ENCODE assay signal across 8 cellular contexts in genomic region chr10:62732841-62733653, GRCh38.
A peak's percentile ranks its signal among the peaks of the same experiment; 100 is the strongest.
DNase-seq lines count a peak whose midpoint lies in the region; ATAC-seq lines count a peak whose summit lies in the region.

No MANE protein-coding gene starts in this region.

- H3K9me3 ChIP-seq in GM23248 (ENCODE audit: low read depth) (no peaks in the 10 kb centered on the region), MG63 (no peaks in the 10 kb centered on the region)

- peak overlapping the region; percentile 10 for H3K4me2 ChIP-seq in GM23248 (ENCODE audit: unreplicated experiment)

- no peak overlapping the region for H3K4me3 Mint-ChIP-seq in activated T-cell treated with anti-CD3 and anti-CD28 coated beads, Interleukin-2, amount 50 U/mL, for 72 hours

- no peaks in the 10 kb centered on the region for H3K9me3 Mint-ChIP-seq in activated T-cell treated with anti-CD3 and anti-CD28 coated beads, Interleukin-2, amount 50 U/mL, for 72 hours

- peaks cover 25% of the 10 kb centered on the region for H3K4me1 ChIP-seq in GM23248 (ENCODE audit: insufficient read depth)

- H3K4me1 Mint-ChIP-seq in activated T-cell treated with anti-CD3 and anti-CD28 coated beads, Interleukin-2, amount 50 U/mL, for 72 hours (ENCODE audit: low read depth): peaks cover 21% of the 10 kb centered on the region

- peak overlapping the region; percentile 79 for H3K27ac Mint-ChIP-seq in activated T-cell treated with anti-CD3 and anti-CD28 coated beads, Interleukin-2, amount 50 U/mL, for 72 hours

- peak; percentile 45 for DNase-seq in GM04503 (ENCODE audit: low read depth)
- DNase-seq in GM23248: peak; percentile 74
- peak; percentile 10 for DNase-seq in MG63
- peak; percentile 68 to 78 for DNase-seq in activated T-cell treated with anti-CD3 and anti-CD28 coated beads, Interleukin-2, amount 50 U/mL, for 72 hours
- peak; percentile 95 for DNase-seq in renal cortical epithelial cell (ENCODE audit: low read depth)
- no peak for DNase-seq in NCI-H2029 (lab: John Stamatoyannopoulos, UW)
- no peak for DNase-seq in SHP77 (lab: John Stamatoyannopoulos, UW)
- no peak for DNase-seq in NCI-H2171 (lab: John Stamatoyannopoulos, UW)

- no peaks in the 10 kb centered on the region for H3K27me3 Mint-ChIP-seq in activated T-cell treated with anti-CD3 and anti-CD28 coated beads, Interleukin-2, amount 50 U/mL, for 72 hours (ENCODE audit: low read depth)

- WGBS in GM23248 (ENCODE audit: low coverage in 1 of 2, low lambda C conversion rate in 2 of 2, missing lambda C conversion rate in 2 of 2), 2 experiments: 31 to 33% methylated on average over 7 of the region's 7 CpGs

- H3K9me2 ChIP-seq in GM23248 (ENCODE audit: insufficient read depth): no peaks in the 10 kb centered on the region

- no peak overlapping the region for H3K9ac ChIP-seq in GM23248

- H3K79me2 ChIP-seq in GM23248 (ENCODE audit: insufficient read depth): no peaks in the 10 kb centered on the region

- in situ Hi-C loops in GM23248 (cut with MboI): no loop called here

- H3K27ac ChIP-seq in GM23248: no peak overlapping the region

- H3K4me3 ChIP-seq in GM23248 (no peak overlapping the region), MG63 (no peak overlapping the region)

- H3K36me3 Mint-ChIP-seq in activated T-cell treated with anti-CD3 and anti-CD28 coated beads, Interleukin-2, amount 50 U/mL, for 72 hours (ENCODE audit: insufficient read depth in 2 of 2): no peaks in the 10 kb centered on the region

- H2AFZ ChIP-seq in GM23248: no peak overlapping the region

- peak; percentile 89 to 91 for ATAC-seq in activated T-cell treated with anti-CD3 and anti-CD28 coated beads, Interleukin-2, amount 50 U/mL, for 72 hours (replicated peaks in 1 of 2)

- H4K20me1 ChIP-seq in GM23248 (ENCODE audit: insufficient read depth): no peaks in the 10 kb centered on the region

- no peaks in the 10 kb centered on the region for H3K36me3 ChIP-seq in GM23248 (ENCODE audit: low read depth)
- no peaks in the 10 kb centered on the region for H3K36me3 ChIP-seq in MG63

- 0 out of 2 replicates have a peak, but pooled peaks cover 8% of the 10 kb centered on the region for H3F3A ChIP-seq in GM23248 (ENCODE audit: insufficient read depth)

- H3K27me3 ChIP-seq in GM23248 (replicated peaks; ENCODE audit: insufficient read depth) (peaks cover 4% of the 10 kb centered on the region; the same call in 1 of the 2 replicates), MG63 (no peaks in the 10 kb centered on the region)

Comparison
In these comparisons a context has a peak if more than half of its experiments do, and no peak if none do; other contexts are left out.
1. DNase-seq: peak in GM04503 (single experiment), GM23248 (single experiment), MG63 (single experiment), activated T-cell treated with anti-CD3 and anti-CD28 coated beads, Interleukin-2, amount 50 U/mL, for 72 hours (2 of 2) and renal cortical epithelial cell (single experiment); none in NCI-H2029 (single experiment), SHP77 (0 of 2) and NCI-H2171 (single experiment).